13 cellular contexts compared by ENCODE assay signal in the genomic region with DNA sequence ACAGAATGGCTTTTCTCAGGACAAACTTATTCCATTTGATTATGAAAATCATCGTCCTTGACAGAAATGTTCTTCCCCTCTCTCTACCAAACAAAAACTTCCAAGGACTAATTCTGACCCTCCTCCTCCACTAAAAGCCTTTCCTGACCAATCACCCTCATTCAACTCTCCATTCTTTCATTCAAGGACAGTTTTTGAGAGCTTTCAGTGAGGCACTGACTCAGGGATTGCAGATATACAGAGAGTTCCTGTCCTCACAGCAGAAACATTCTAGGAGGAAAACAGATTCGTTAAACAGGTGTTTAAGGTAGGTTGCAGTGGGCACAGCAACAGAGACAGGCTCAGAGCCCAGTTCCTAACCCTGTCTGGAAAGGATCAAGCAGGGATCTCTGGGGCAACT.
DNase-seq lines count a peak whose midpoint lies in the region; ATAC-seq and TF ChIP-seq lines count a peak whose summit lies in the region.
"Had no signal": no experiment of that assay in that cellular context is flagged by ENCODE, and none has a peak within 500 bp of the region (broad histone marks: within the 10 kb centered on the region; RNA-seq: fewer than 3 reads in every experiment).

No MANE protein-coding gene starts in this region.

- peak overlapping the region; percentile 81; the same call in 1 of the 2 replicates for H3K9ac ChIP-seq in ES-I3 (ENCODE audit: low read depth, low read length)
- no peak overlapping the region for H3K9ac ChIP-seq in adipocyte (ENCODE audit: low read length)

- H3K4me1 ChIP-seq in ES-I3 (ENCODE audit: insufficient read depth, low read length) (peaks cover 7% of the 10 kb centered on the region), adipocyte (ENCODE audit: control insufficient read depth, insufficient read depth, low read length) (peaks cover 8% of the 10 kb centered on the region)

- H3K36me3 ChIP-seq in ES-I3 (ENCODE audit: insufficient read depth, low read length) = no peaks in the 10 kb centered on the region
- H3K36me3 ChIP-seq in adipocyte (ENCODE audit: control insufficient read depth, insufficient read depth, low read length, severe bottlenecking) = no peaks in the 10 kb centered on the region

- H3K27ac Mint-ChIP-seq in nephron progenitor cell = no peak overlapping the region

- no peak for ATAC-seq in HG03097 (IDR thresholded peaks at IDR 0.05; ENCODE audit: low FRiP score, unreplicated experiment)
- no peak for ATAC-seq in GM18520 (IDR thresholded peaks at IDR 0.05; ENCODE audit: unreplicated experiment)
- ATAC-seq: HCT116 had no signal

- H3K27me3 ChIP-seq in adipocyte (replicated peaks; ENCODE audit: control insufficient read depth, insufficient read depth, low read length) = no peaks in the 10 kb centered on the region

- H3K4me3 ChIP-seq in adipocyte (ENCODE audit: low read length) = no peak overlapping the region

- H3K36me3 Mint-ChIP-seq in nephron progenitor cell (ENCODE audit: low read depth) = no peaks in the 10 kb centered on the region

- H3K9me3 ChIP-seq in ES-I3 (ENCODE audit: control insufficient read depth, insufficient read depth, low read length) (no peaks in the 10 kb centered on the region), adipocyte (ENCODE audit: control insufficient read depth, low read length) (no peaks in the 10 kb centered on the region)

- H3K4me1 Mint-ChIP-seq in nephron progenitor cell = peaks cover 30% of the 10 kb centered on the region

- no peak for TF ChIP-seq CTCF in nephron progenitor cell (IDR thresholded peaks at IDR 0.05)

- H3K27me3 Mint-ChIP-seq in nephron progenitor cell (ENCODE audit: low read depth, poor library complexity) = peaks cover 34% of the 10 kb centered on the region

- H3K9me3 Mint-ChIP-seq in nephron progenitor cell = no peaks in the 10 kb centered on the region

- DNase-seq in DMS53 (lab: John Stamatoyannopoulos, UW) (peak; percentile 8), DMS53 treated with DMSO at 0.1 percent for 48 hours (lab: John Stamatoyannopoulos, UW; ENCODE audit: unreplicated experiment) (no peak), adipocyte (ENCODE audit: low read depth) (peak; percentile 13), nephron progenitor cell (no peak), DMS 273 treated with DMSO at 0.1 percent for 48 hours (lab: John Stamatoyannopoulos, UW) (no peak)
- DNase-seq: central memory CD4-positive, alpha-beta T cell; NK-92 treated with Interleukin-12 subunit alpha and Interleukin-12 subunit beta, amount 100 ng/mL, for 24 hours; SHP77; stimulated activated naive CD4-positive, alpha-beta T cell had no signal

- H3K4me3 Mint-ChIP-seq in nephron progenitor cell = peak overlapping the region; percentile 83

Comparison
In these comparisons a context has a peak if more than half of its experiments do, and no peak if none do; other contexts are left out.
1. DNase-seq: peak in DMS53 (single experiment) and adipocyte (single experiment); none in DMS53 treated with DMSO at 0.1 percent for 48 hours (single experiment), nephron progenitor cell (single experiment) and DMS 273 treated with DMSO at 0.1 percent for 48 hours (single experiment).